10 cellular contexts compared by ENCODE assay signal in the genomic region with DNA sequence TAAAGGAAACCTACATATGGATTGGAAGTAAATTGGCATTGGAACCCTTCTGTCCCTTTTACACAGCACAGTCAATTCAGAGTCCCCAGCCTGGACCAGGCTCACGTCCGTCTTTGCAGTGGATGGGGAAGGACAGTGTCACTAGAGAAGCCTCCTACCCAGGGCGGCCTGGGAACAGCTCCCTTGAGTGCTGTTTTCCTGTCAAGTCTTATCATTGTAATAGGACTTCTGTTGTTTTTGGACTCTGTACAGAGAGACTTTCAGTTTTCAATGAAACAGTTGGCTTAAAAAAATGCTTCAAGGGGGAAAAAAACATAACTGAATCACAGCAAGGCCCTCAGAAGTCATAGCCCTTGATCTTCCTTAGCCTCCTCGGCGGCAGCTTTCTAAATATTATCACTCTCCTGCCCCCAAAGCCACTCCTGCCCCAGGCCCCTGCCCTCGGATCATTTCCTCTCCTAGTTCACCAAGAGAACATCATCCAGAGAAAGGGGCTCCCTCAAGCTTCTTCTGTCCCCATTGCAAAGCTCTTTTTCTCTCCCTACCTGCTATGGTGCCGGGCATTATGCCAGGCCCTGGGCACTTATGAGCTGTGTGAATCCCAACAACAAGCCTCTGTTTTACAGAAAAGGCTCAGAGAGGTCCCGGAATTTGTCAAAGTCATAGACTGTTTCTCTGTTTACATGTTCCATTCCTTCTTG. TPM values are rescaled to one million over a fixed set of nuclear protein-coding genes. Genes with fewer than 3 reads are reported as not detected.
DNase-seq lines count a peak whose midpoint lies in the region; ATAC-seq and TF ChIP-seq lines count a peak whose summit lies in the region.
"Had no signal": no experiment of that assay in that cellular context is flagged by ENCODE, and none has a peak within 500 bp of the region (broad histone marks: within the 10 kb centered on the region; RNA-seq: fewer than 3 reads in every experiment).

No MANE protein-coding gene starts in this region.

- peak overlapping the region; percentile 55 for H3K27ac ChIP-seq in rectal smooth muscle tissue (ENCODE audit: low read depth, low read length)

- in situ Hi-C loops in G401 (cut with HindIII; ENCODE audit: low sequenced_read_pairs), result no loop called here

- no peak overlapping the region for H3K27ac Mint-ChIP-seq in Calu3 (ENCODE audit: unreplicated experiment)

- H3K9ac ChIP-seq in adipocyte (ENCODE audit: low read length) (no peak overlapping the region), rectal smooth muscle tissue (ENCODE audit: low read length) (no peak overlapping the region)

- no peaks in the 10 kb centered on the region for H3K9me3 Mint-ChIP-seq in Calu3 (ENCODE audit: low read depth, unreplicated experiment)

- no peaks in the 10 kb centered on the region for H3K9me3 ChIP-seq in adipocyte (ENCODE audit: control insufficient read depth, low read length)

- no peaks in the 10 kb centered on the region for H3K4me1 Mint-ChIP-seq in Calu3 (ENCODE audit: low read depth, unreplicated experiment)
- H3K4me1 Mint-ChIP-seq: CD4-positive, CD25-positive, alpha-beta regulatory T cell had no signal

- DNase-seq in G401 (ENCODE audit: low spot score), result peak; percentile 5
- DNase-seq in adipocyte (ENCODE audit: low read depth), result peak; percentile 73
- peak; percentile 53 for DNase-seq in left cardiac atrium
- no peak for DNase-seq in Calu3
- no peak for DNase-seq in stimulated activated CD4-positive, alpha-beta T cell treated with anti-CD3 and anti-CD28 coated beads, Interleukin-4, amount 100 ng/mL, for 24 hours
- DNase-seq: CD4-positive, CD25-positive, alpha-beta regulatory T cell; stimulated activated CD8-positive, alpha-beta memory T cell treated with anti-CD3 and anti-CD28 coated beads, Interleukin-4, amount 100 ng/mL, for 48 hours had no signal

- BruUV-seq in Calu3 (replicated peaks; lab: Mats Ljungman, UMichigan), result no TSS peak

- H3K36me3 ChIP-seq in adipocyte (ENCODE audit: control insufficient read depth, insufficient read depth, low read length, severe bottlenecking) (no peaks in the 10 kb centered on the region), rectal smooth muscle tissue (ENCODE audit: control insufficient read depth, insufficient read depth, low read length) (no peaks in the 10 kb centered on the region)

- no peak for TF ChIP-seq POLR2A in GM18505 (IDR thresholded peaks at IDR 0.05; ENCODE audit: borderline replicate concordance, extremely low read depth, insufficient read depth, insufficient read length)

- TF ChIP-seq CTCF in Calu3 (IDR thresholded peaks at IDR 0.05; ENCODE audit: unreplicated experiment), result no peak

- H3K27me3 Mint-ChIP-seq in Calu3 (ENCODE audit: unreplicated experiment), result no peaks in the 10 kb centered on the region

- intact Hi-C loops in left cardiac atrium (cut with DNase I), result no loop called here
- intact Hi-C loops in Calu3 (cut with micrococcal nuclease; ENCODE audit: unreplicated experiment), result no loop called here

- H3K27me3 ChIP-seq in adipocyte (replicated peaks; ENCODE audit: control insufficient read depth, insufficient read depth, low read length) (peaks cover 20% of the 10 kb centered on the region), rectal smooth muscle tissue (ENCODE audit: control insufficient read depth, insufficient read depth, low read length) (no peaks in the 10 kb centered on the region)

- ATAC-seq in left cardiac atrium (peak; percentile 50 to 86), GM18868 (IDR thresholded peaks at IDR 0.05; ENCODE audit: unreplicated experiment) (no peak), GM18505 (IDR thresholded peaks at IDR 0.05; ENCODE audit: unreplicated experiment) (no peak)

- no peaks in the 10 kb centered on the region for H3K4me1 ChIP-seq in adipocyte (ENCODE audit: control insufficient read depth, insufficient read depth, low read length)
- no peaks in the 10 kb centered on the region for H3K4me1 ChIP-seq in rectal smooth muscle tissue (ENCODE audit: control insufficient read depth, insufficient read depth, low read length)

- no peak overlapping the region for H3K4me3 ChIP-seq in adipocyte (ENCODE audit: low read length)
- H3K4me3 ChIP-seq in rectal smooth muscle tissue (ENCODE audit: low read length), result no peak overlapping the region

- CTCF ChIA-PET in Calu3 (lab: Charles Lee), result no interaction called here

- no peak overlapping the region for H3K4me3 Mint-ChIP-seq in Calu3 (ENCODE audit: low read depth, unreplicated experiment)
- H3K4me3 Mint-ChIP-seq: CD4-positive, CD25-positive, alpha-beta regulatory T cell had no signal

- H3K36me3 Mint-ChIP-seq in Calu3 (ENCODE audit: insufficient read depth, unreplicated experiment), result no peaks in the 10 kb centered on the region
- H3K36me3 Mint-ChIP-seq: CD4-positive, CD25-positive, alpha-beta regulatory T cell had no signal

RNA-seq across cellular contexts. Expression of gene CNKSR3, which starts 37.8 kb away (rescaled TPM):
- total RNA-seq in G401 (2014; rRNA removed; shearing (Covaris generic)), result 1.5 and 2.2 TPM in 2 replicates
- total RNA-seq in left cardiac atrium, result 10 to 100 TPM; 16.6 to 18.8 TPM
- total RNA-seq in Calu3 (2022), result 4.0 and 4.7 TPM in 2 replicates

Comparison
In these comparisons a context has a peak if more than half of its experiments do, and no peak if none do; other contexts are left out.
1. DNase-seq: peak in G401 (single experiment), adipocyte (single experiment) and left cardiac atrium (single experiment); none in Calu3 (single experiment) and stimulated activated CD4-positive, alpha-beta T cell treated with anti-CD3 and anti-CD28 coated beads, Interleukin-4, amount 100 ng/mL, for 24 hours (single experiment).
2. ATAC-seq: peak in left cardiac atrium (2 of 2); none in GM18868 (single experiment) and GM18505 (single experiment).